In genomic region chr2:212441141-212441540, GRCh38 we compare ENCODE assay signal across 5 cellular contexts.
"Had no signal": no experiment of that assay in that cellular context is flagged by ENCODE, and none has a peak within 500 bp of the region (broad histone marks: within the 10 kb centered on the region; RNA-seq: fewer than 3 reads in every experiment).

No MANE protein-coding gene starts in this region.

- H3K27me3 Mint-ChIP-seq: IgD-negative memory B cell had no signal

- H2AFZ ChIP-seq: GM23338 had no signal

- H3K4me1 Mint-ChIP-seq: GM23338, H9, IgD-negative memory B cell had no signal

- H3K4me3 Mint-ChIP-seq: GM23338, H9, IgD-negative memory B cell had no signal

- H3K4me2 ChIP-seq: GM23338 had no signal

- H3K36me3 Mint-ChIP-seq: IgD-negative memory B cell had no signal

- H3K27ac Mint-ChIP-seq: GM23338, H9, IgD-negative memory B cell had no signal

- DNase-seq: H9, HCEC 1CT had no signal

- H3K27ac ChIP-seq: HL-60 had no signal

- H3K4me3 ChIP-seq: GM23338 had no signal
